8 cellular contexts compared by ENCODE assay signal in the genomic region with DNA sequence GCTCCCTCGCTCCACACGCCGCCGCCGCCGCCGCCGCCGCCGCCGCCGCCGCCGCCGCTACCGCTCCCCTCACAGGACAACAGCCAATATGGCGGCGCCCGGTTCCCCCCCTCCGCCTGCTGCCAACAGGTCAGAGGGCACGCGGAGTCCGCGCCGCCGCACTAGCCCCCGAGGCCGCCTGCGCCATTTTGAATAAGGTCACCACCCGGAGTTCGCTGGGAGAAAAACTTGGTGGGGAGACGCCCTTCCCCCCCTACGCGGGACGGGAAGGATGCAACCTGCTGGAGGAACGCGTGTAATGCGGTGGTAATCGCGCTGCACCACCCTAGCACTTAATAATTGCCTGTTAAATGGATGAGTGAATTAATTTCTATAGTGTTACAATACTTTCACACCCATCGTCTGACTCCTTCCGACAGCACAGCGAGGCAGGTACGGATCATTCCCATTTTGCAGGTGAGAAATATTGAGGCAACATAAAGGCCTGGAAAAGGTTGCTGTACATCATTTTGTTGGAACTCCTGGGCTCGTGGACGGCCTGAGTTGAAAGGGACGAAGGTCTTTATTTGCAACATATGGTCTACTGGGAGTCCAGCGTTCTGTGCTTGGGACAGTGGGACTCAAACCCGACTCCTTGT. TPM values are rescaled to one million over a fixed set of nuclear protein-coding genes. Genes with fewer than 3 reads are reported as not detected.
DNase-seq lines count a peak whose midpoint lies in the region; ATAC-seq and TF ChIP-seq lines count a peak whose summit lies in the region.

A gene (minus strand): TSS at position 90 of the 638 bp plus-strand sequence. CDS start 105 bp downstream, outside the sequence.

- no peak for TF ChIP-seq CTCF in PC-9 (conservative IDR thresholded peaks at IDR 0.05)

- peak; percentile 93 for ATAC-seq in GM21529 (IDR thresholded peaks at IDR 0.05; ENCODE audit: unreplicated experiment)
- peak; percentile 97 to 98 for ATAC-seq in activated T-cell treated with anti-CD3 and anti-CD28 coated beads, Interleukin-2, amount 50 U/mL, for 4 hours
- peak; percentile 91 for ATAC-seq in esophagus mucosa

- H2AFZ ChIP-seq in PC-9: peak within 1 kb of the TSS; percentile 87

- H3K9me3 Mint-ChIP-seq in activated T-cell treated with anti-CD3 and anti-CD28 coated beads, Interleukin-2, amount 50 U/mL, for 4 hours: no peaks in the 10 kb centered on the region

- H3K4me1 Mint-ChIP-seq in activated T-cell treated with anti-CD3 and anti-CD28 coated beads, Interleukin-2, amount 50 U/mL, for 4 hours (ENCODE audit: low read depth): peaks cover 32% of the 10 kb centered on the region

- H3K4me2 ChIP-seq in PC-9: peak within 1 kb of the TSS; percentile 98

- peak; percentile 64 for DNase-seq in DMS153 (lab: John Stamatoyannopoulos, UW)
- DNase-seq in PC-9: peak; percentile 76 to 98
- DNase-seq in activated T-cell treated with anti-CD3 and anti-CD28 coated beads, Interleukin-2, amount 50 U/mL, for 4 hours: peak; percentile 93
- DNase-seq in stimulated activated CD8-positive, alpha-beta memory T cell treated with anti-CD3 and anti-CD28 coated beads, Interleukin-7, amount 100 ng/mL, for 24 hours (ENCODE audit: low read depth): peak; percentile 94

- POLR2A ChIA-PET in PC-9 (lab: Charles Lee; ENCODE audit: unreplicated experiment): no interaction called here

- H3K4me3 ChIP-seq in PC-9 (peak within 1 kb of the TSS; percentile 98), muscle layer of duodenum (ENCODE audit: low read depth in 1 of 2, low read length in 2 of 2) (peak within 1 kb of the TSS; percentile 76 to 81)

- no peaks in the 10 kb centered on the region for H3K9me2 ChIP-seq in PC-9 (ENCODE audit: insufficient read depth)

- no peak within 1 kb of the TSS for H3K27ac ChIP-seq in PC-9
- peak within 1 kb of the TSS; percentile 58 for H3K27ac ChIP-seq in muscle layer of duodenum (ENCODE audit: low read length)

- peaks cover 22% of the 10 kb centered on the region for H4K20me1 ChIP-seq in PC-9 (ENCODE audit: insufficient read depth)

- no peak; the same call in 1 of the 2 replicates for TF ChIP-seq EP300 in Ishikawa (IDR thresholded peaks at IDR 0.05; ENCODE audit: borderline replicate concordance)

- H3K4me1 ChIP-seq in PC-9 (replicated peaks; ENCODE audit: insufficient read depth): peaks cover 22% of the 10 kb centered on the region
- peaks cover 9 to 18% of the 10 kb centered on the region in 2 donors for H3K4me1 ChIP-seq in muscle layer of duodenum (ENCODE audit: control insufficient read depth in 1 of 2, insufficient read depth in 2 of 2, low read length in 2 of 2)

- no peak for TF ChIP-seq RAD21 in Ishikawa (IDR thresholded peaks at IDR 0.05; ENCODE audit: low read depth)

- BruUV-seq in PC-9 (replicated peaks; lab: Mats Ljungman, UMichigan): TSS peak; percentile 80

- H3K4me3 Mint-ChIP-seq in activated T-cell treated with anti-CD3 and anti-CD28 coated beads, Interleukin-2, amount 50 U/mL, for 4 hours: peak within 1 kb of the TSS; percentile 86

- H3K36me3 Mint-ChIP-seq in activated T-cell treated with anti-CD3 and anti-CD28 coated beads, Interleukin-2, amount 50 U/mL, for 4 hours (ENCODE audit: insufficient read depth): peaks cover 8% of the 10 kb centered on the region

- no peaks in the 10 kb centered on the region for H3F3A ChIP-seq in PC-9 (ENCODE audit: insufficient read depth, low read depth)

- H3K27me3 ChIP-seq in PC-9 (ENCODE audit: insufficient read depth, low read depth) (no peaks in the 10 kb centered on the region), muscle layer of duodenum (ENCODE audit: low read depth, low read length) (no peaks in the 10 kb centered on the region)

- intact Hi-C loops in PC-9 (cut with micrococcal nuclease; ENCODE audit: unreplicated experiment): loop anchor here (5.0 kb wide), 1 partner anchor 38 kb away; a partner anchor contains a TSS

- no peaks in the 10 kb centered on the region for H3K36me3 ChIP-seq in PC-9 (ENCODE audit: low read depth)
- H3K36me3 ChIP-seq in muscle layer of duodenum (ENCODE audit: control insufficient read depth in 1 of 2, insufficient read depth in 2 of 2, low read length in 2 of 2): peaks cover 0 to 4% of the 10 kb centered on the region in 2 donors

- CTCF ChIA-PET in PC-9 (lab: Charles Lee): no interaction called here

- H3K79me2 ChIP-seq in PC-9 (ENCODE audit: low read depth): peaks cover 44% of the 10 kb centered on the region

- no peaks in the 10 kb centered on the region for H3K9me3 ChIP-seq in PC-9 (ENCODE audit: insufficient read depth, low read depth)
- H3K9me3 ChIP-seq in muscle layer of duodenum (ENCODE audit: control insufficient read depth in 1 of 2, low read length in 2 of 2): no peaks in the 10 kb centered on the region

- H3K27me3 Mint-ChIP-seq in activated T-cell treated with anti-CD3 and anti-CD28 coated beads, Interleukin-2, amount 50 U/mL, for 4 hours (ENCODE audit: low read depth): no peaks in the 10 kb centered on the region

TF ChIP-seq in Ishikawa, 13 proteins besides CTCF, POLR2A, EP300 and RAD21:
- peak; percentile 49 for TF ChIP-seq NFIC (IDR thresholded peaks at IDR 0.05)
- no peak for TF ChIP-seq CREB1 (IDR thresholded peaks at IDR 0.05; ENCODE audit: low read depth)
- TF ChIP-seq, protein P1, sequence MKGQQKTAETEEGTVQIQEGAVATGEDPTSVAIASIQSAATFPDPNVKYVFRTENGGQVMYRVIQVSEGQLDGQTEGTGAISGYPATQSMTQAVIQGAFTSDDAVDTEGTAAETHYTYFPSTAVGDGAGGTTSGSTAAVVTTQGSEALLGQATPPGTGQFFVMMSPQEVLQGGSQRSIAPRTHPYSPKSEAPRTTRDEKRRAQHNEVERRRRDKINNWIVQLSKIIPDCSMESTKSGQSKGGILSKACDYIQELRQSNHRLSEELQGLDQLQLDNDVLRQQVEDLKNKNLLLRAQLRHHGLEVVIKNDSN (IDR thresholded peaks at IDR 0.05): peak; percentile 53
- peak; percentile 75 for TF ChIP-seq EGR1 (IDR thresholded peaks at IDR 0.05)
- TF ChIP-seq TAF1 (IDR thresholded peaks at IDR 0.05; ENCODE audit: low read depth): peak; percentile 36; the same call in 1 of the 2 replicates
- 0 out of 2 replicates have a peak, but pooled peaks have one; percentile 30 for TF ChIP-seq TCF12 (IDR thresholded peaks at IDR 0.05; ENCODE audit: low read depth)
- no peak for TF ChIP-seq CEBPB (IDR thresholded peaks at IDR 0.05)
- TF ChIP-seq YY1 (IDR thresholded peaks at IDR 0.05; ENCODE audit: low read depth): peak; percentile 99
TF ChIP-seq in Ishikawa: peak in this region for 6.

RNA-seq across cellular contexts. Expression of the gene that starts here (rescaled TPM):
- total RNA-seq in PC-9 (2021) (70.4 and 102 TPM in 2 replicates), esophagus mucosa (31.6 TPM)
- 10 to 100 TPM; 54.7 to 63.7 (median 62.1) TPM for total RNA-seq in activated T-cell treated with anti-CD3 and anti-CD28 coated beads, Interleukin-2, amount 50 U/mL, for 4 hours
